Comparison of ENCODE assay signal across 1 cellular context in genomic region chr19:39846176-39846677, GRCh38.
TF ChIP-seq lines count a peak whose summit lies in the region.

TSS of gene FBL (minus strand) at chr19:39846379. CDS start at chr19:39846300, 79 bp downstream.

TF ChIP-seq in K562, 482 proteins besides CTCF, POLR2A, EP300 and RAD21 (continued from another document):
- TF ChIP-seq MGA (IDR thresholded peaks at IDR 0.05) = peak; percentile 79
- no peak for TF ChIP-seq NR3C1 (CRISPR knock-in tag; IDR thresholded peaks at IDR 0.05)
- no peak for TF ChIP-seq BRF1 (IDR thresholded peaks at IDR 0.05; ENCODE audit: borderline replicate concordance, extremely low read depth, insufficient read length)
- 0 out of 2 replicates have a peak, but pooled peaks have one; percentile 38 for TF ChIP-seq ZNF589 (CRISPR knock-in tag; IDR thresholded peaks at IDR 0.05; ENCODE audit: low read depth)
- 0 out of 2 replicates have a peak, but pooled peaks have one; percentile 8 for TF ChIP-seq FOSL1 (tag; conservative IDR thresholded peaks at IDR 0.05)
- TF ChIP-seq GABPA (tag; conservative IDR thresholded peaks at IDR 0.05; ENCODE audit: low read depth) = peak; percentile 80
- TF ChIP-seq ZNF830 (CRISPR knock-in tag; IDR thresholded peaks at IDR 0.05) = no peak
- TF ChIP-seq RBFOX2 (IDR thresholded peaks at IDR 0.05; ENCODE audit: low read depth, low read length) = peak; percentile 95
- TF ChIP-seq BRCA1 (IDR thresholded peaks at IDR 0.05) = no peak
- TF ChIP-seq BRCA1 (CRISPR knock-in tag; IDR thresholded peaks at IDR 0.05) = 0 out of 2 replicates have a peak, but pooled peaks have one; percentile 30
- TF ChIP-seq MBD2 (IDR thresholded peaks at IDR 0.05; ENCODE audit: borderline replicate concordance, low read depth) = 0 out of 2 replicates have a peak, but pooled peaks have one; percentile 41
- TF ChIP-seq GMEB1 (CRISPR knock-in tag; IDR thresholded peaks at IDR 0.05) = peak; percentile 92
- no peak for TF ChIP-seq CC2D1A (IDR thresholded peaks at IDR 0.05)
- TF ChIP-seq PKNOX1 (IDR thresholded peaks at IDR 0.05) = no peak
- no peak for TF ChIP-seq SREBF2 (CRISPR knock-in tag; IDR thresholded peaks at IDR 0.05)
- TF ChIP-seq ZNF586 (CRISPR knock-in tag; conservative IDR thresholded peaks at IDR 0.05) = no peak
- peak; percentile 80 for TF ChIP-seq CREB1 (IDR thresholded peaks at IDR 0.05)
- peak; percentile 62; the same call in 1 of the 2 replicates for TF ChIP-seq CREB1 (CRISPR knock-in tag; IDR thresholded peaks at IDR 0.05)
- TF ChIP-seq STAT6 (CRISPR knock-in tag; IDR thresholded peaks at IDR 0.05) = peak; percentile 49; the same call in 1 of the 2 replicates
- TF ChIP-seq HMBOX1 (IDR thresholded peaks at IDR 0.05) = no peak
- TF ChIP-seq ZNF79 (CRISPR knock-in tag; IDR thresholded peaks at IDR 0.05; ENCODE audit: low read depth) = no peak
- peak; percentile 95 for TF ChIP-seq MYC (IDR thresholded peaks at IDR 0.05; ENCODE audit: low read depth, low read length)
- no peak for TF ChIP-seq MYC (CRISPR knock-in tag; IDR thresholded peaks at IDR 0.05; ENCODE audit: borderline replicate concordance, low read depth)
- 0 out of 2 replicates have a peak, but pooled peaks have one; percentile 63 for TF ChIP-seq HMGXB4 (CRISPR knock-in tag; IDR thresholded peaks at IDR 0.05)
